In genomic region chr5:33343661-33344327, GRCh38 we compare ENCODE assay signal across 2 cellular contexts.
TF ChIP-seq lines count a peak whose summit lies in the region.

No MANE protein-coding gene starts in this region.

TF ChIP-seq in A549, 52 proteins besides CTCF, POLR2A, EP300 and RAD21 (continued from another document):
- TF ChIP-seq, protein P1, sequence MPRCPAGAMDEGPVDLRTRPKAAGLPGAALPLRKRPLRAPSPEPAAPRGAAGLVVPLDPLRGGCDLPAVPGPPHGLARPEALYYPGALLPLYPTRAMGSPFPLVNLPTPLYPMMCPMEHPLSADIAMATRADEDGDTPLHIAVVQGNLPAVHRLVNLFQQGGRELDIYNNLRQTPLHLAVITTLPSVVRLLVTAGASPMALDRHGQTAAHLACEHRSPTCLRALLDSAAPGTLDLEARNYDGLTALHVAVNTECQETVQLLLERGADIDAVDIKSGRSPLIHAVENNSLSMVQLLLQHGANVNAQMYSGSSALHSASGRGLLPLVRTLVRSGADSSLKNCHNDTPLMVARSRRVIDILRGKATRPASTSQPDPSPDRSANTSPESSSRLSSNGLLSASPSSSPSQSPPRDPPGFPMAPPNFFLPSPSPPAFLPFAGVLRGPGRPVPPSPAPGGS (IDR thresholded peaks at IDR 0.05) = no peak
- TF ChIP-seq FOSL2 (IDR thresholded peaks at IDR 0.05) = no peak
- TF ChIP-seq FOSL2 (CRISPR knock-in tag; IDR thresholded peaks at IDR 0.05) = no peak
- no peak for TF ChIP-seq RNF2 (IDR thresholded peaks at IDR 0.05; ENCODE audit: borderline replicate concordance, low read depth)
- TF ChIP-seq RARB (CRISPR knock-in tag; IDR thresholded peaks at IDR 0.05) = no peak
- no peak for TF ChIP-seq TP53 (CRISPR knock-in tag; IDR thresholded peaks at IDR 0.05)
- no peak for TF ChIP-seq MAZ (IDR thresholded peaks at IDR 0.05; ENCODE audit: borderline replicate concordance, low read depth, low read length)
- no peak for TF ChIP-seq HOXA7 (CRISPR knock-in tag; IDR thresholded peaks at IDR 0.05)
- TF ChIP-seq NFE2L2 (conservative IDR thresholded peaks at IDR 0.05; ENCODE audit: low read length) = no peak
- TF ChIP-seq JUN (IDR thresholded peaks at IDR 0.05) = no peak
- TF ChIP-seq ZC3H11A (IDR thresholded peaks at IDR 0.05) = no peak
- no peak for TF ChIP-seq KDM5A (IDR thresholded peaks at IDR 0.05)
- no peak for TF ChIP-seq POLR2AphosphoS2 (conservative IDR thresholded peaks at IDR 0.05; ENCODE audit: low read length)
- TF ChIP-seq SREBF2 (IDR thresholded peaks at IDR 0.05) = no peak
- TF ChIP-seq ZFP36 (IDR thresholded peaks at IDR 0.05; ENCODE audit: borderline replicate concordance, partially characterized antibody) = no peak

TF ChIP-seq in HEK293T, 16 proteins besides CTCF, POLR2A, EP300 and RAD21 (continued from another document):
- TF ChIP-seq PKNOX1 (IDR thresholded peaks at IDR 0.05) (no peak), SP1 (IDR thresholded peaks at IDR 0.05) (no peak), LEF1 (IDR thresholded peaks at IDR 0.05; ENCODE audit: borderline replicate concordance) (no peak), L3MBTL2 (conservative IDR thresholded peaks at IDR 0.05) (no peak), SUZ12 (IDR thresholded peaks at IDR 0.05) (no peak), ARNT (IDR thresholded peaks at IDR 0.05) (no peak)
